ENCODE assay signal across 22 cellular contexts in the genomic region with DNA sequence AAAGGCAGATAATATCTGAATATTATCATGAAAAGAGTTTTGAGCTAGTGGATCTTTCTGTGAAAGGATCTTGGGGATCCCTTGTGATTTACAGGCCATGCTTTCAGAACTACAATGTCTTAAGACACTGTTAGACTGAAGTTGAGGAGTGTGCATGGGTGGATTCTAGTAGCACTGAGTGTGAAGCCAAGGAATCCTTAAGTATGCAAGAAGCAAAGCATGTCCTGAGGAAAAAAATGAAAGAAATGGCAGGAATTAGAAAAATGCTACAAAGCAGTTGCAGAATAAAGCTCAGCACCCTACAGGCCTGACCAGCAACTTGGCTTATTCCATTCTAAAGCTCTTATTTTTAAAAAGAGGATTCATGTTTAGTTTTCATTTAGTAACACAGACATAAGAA. TPM values are rescaled to one million over a fixed set of nuclear protein-coding genes. Genes with fewer than 3 reads are reported as not detected.
DNase-seq lines count a peak whose midpoint lies in the region; ATAC-seq, FAIRE-seq and TF ChIP-seq lines count a peak whose summit lies in the region.
"Had no signal": no experiment of that assay in that cellular context is flagged by ENCODE, and none has a peak within 500 bp of the region (broad histone marks: within the 10 kb centered on the region; RNA-seq: fewer than 3 reads in every experiment).

No MANE protein-coding gene starts in this region.

- TF ChIP-seq POLR2A in A549 (IDR thresholded peaks at IDR 0.05; ENCODE audit: low read length) (no peak), IMR-90 (IDR thresholded peaks at IDR 0.05; ENCODE audit: low read depth, low read length) (no peak)

- peak overlapping the region; percentile 93 for H2BK120ac ChIP-seq in IMR-90 (ENCODE audit: low read depth, low read length)

- H3K14ac ChIP-seq in IMR-90 (replicated peaks; ENCODE audit: low read depth, low read length): peak overlapping the region; percentile 78; the same call in 1 of the 2 replicates

- peak overlapping the region; percentile 92 for H4K91ac ChIP-seq in IMR-90 (ENCODE audit: insufficient read depth, low read depth, low read length)

- dilution Hi-C loops in IMR-90 (cut with HindIII; ENCODE audit: low sequenced_read_pairs, unreplicated experiment): no loop called here

- H3K23ac ChIP-seq in IMR-90 (ENCODE audit: low read depth, low read length): peak overlapping the region; percentile 81; the same call in 1 of the 2 replicates

- H4K8ac ChIP-seq in IMR-90 (ENCODE audit: low read depth in 2 of 2, low read length in 2 of 2): peak overlapping the region in 1 of 2 experiments; percentile 71; a peak in 2 of 4 replicates

- peak overlapping the region; percentile 78; the same call in 1 of the 2 replicates for H3K18ac ChIP-seq in IMR-90 (ENCODE audit: low read depth, low read length)

- H4K20me1 ChIP-seq in IMR-90 (ENCODE audit: insufficient read depth, low read length): peaks cover 20% of the 10 kb centered on the region; the same call in 1 of the 2 replicates

- peak overlapping the region; percentile 80; the same call in 1 of the 2 replicates for H3K56ac ChIP-seq in IMR-90 (ENCODE audit: extremely low read depth, insufficient read depth, low read length)

- H3K27me3 Mint-ChIP-seq in nephron (ENCODE audit: low read depth): no peaks in the 10 kb centered on the region

- DNase-seq in A549 (ENCODE audit: low read depth in 1 of 2, low spot score in 1 of 2): no peak
- peak; percentile 68 for DNase-seq in IMR-90
- DNase-seq in dedifferentiated amniotic fluid mesenchymal stem cell (ENCODE audit: extremely low spot score): peak; percentile 75
- no peak for DNase-seq in HK-2 (ENCODE audit: unreplicated experiment)
- DNase-seq in NOMO-1 treated with DMSO at 0.1 percent for 48 hours (lab: John Stamatoyannopoulos, UW; ENCODE audit: unreplicated experiment): no peak
- DNase-seq: activated gamma-delta T cell, glutamatergic neuron, NCI-H1105 treated with DMSO at 0.1 percent for 48 hours, NCI-H2227 treated with DMSO at 0.1 percent for 48 hours, PC-9, psoas muscle, SW 1271 had no signal

- H2BK5ac ChIP-seq in IMR-90 (ENCODE audit: low read depth, low read length, poor library complexity, severe bottlenecking): peak overlapping the region; percentile 97

- FAIRE-seq in A549 (lab: Jason Lieb, UNC): no peak
- FAIRE-seq: GM18507, H1, K562, keratinocyte, urothelium cell line had no signal

- ATAC-seq in A549 (0 out of 6 replicates have a peak, but pooled peaks of 1 of the 2 experiments have one; percentile 30), IMR-90 (ENCODE audit: low read depth) (peak; percentile 94), HG03342 (IDR thresholded peaks at IDR 0.05; ENCODE audit: unreplicated experiment) (no peak), esophagus mucosa (no peak)
- ATAC-seq: K562, psoas muscle, WTC11 had no signal

- H3K36me3 Mint-ChIP-seq in nephron (ENCODE audit: low read depth): peaks cover 14% of the 10 kb centered on the region

- H2AK5ac ChIP-seq in IMR-90 (ENCODE audit: low read depth, low read length): peak overlapping the region; percentile 57; the same call in 1 of the 2 replicates

- POLR2A ChIA-PET in A549 (lab: Yijun Ruan, JAX) (interaction anchor here (1.4 kb wide), 1 partner anchor 11 kb away, joined by 7 read pairs; no protein-coding TSS in a partner anchor), IMR-90 (lab: Charles Lee; ENCODE audit: unreplicated experiment) (interaction anchor here (0.6 to 1.0 kb wide), 2 partner anchors 11 to 80 kb away, joined by 3 read pairs; no protein-coding TSS in a partner anchor)

- TF ChIP-seq EP300 in A549 (IDR thresholded peaks at IDR 0.05): no peak

- CTCF ChIA-PET in A549 (lab: Yijun Ruan, JAX) (interaction anchor here (0.6 to 2.3 kb wide), 4 partner anchors 10 to 843 kb away, joined by 3 to 8 read pairs (median 4); no protein-coding TSS in a partner anchor), IMR-90 (lab: Yijun Ruan, JAX) (interaction anchor here (0.6 to 1.4 kb wide), 6 partner anchors 11 to 97 kb away, joined by 3 to 4 read pairs (median 4); partner anchors contain the start of gene MR1)

- no peaks in the 10 kb centered on the region for H3K27me3 ChIP-seq in IMR-90 (ENCODE audit: control insufficient read depth, insufficient read depth, low read length)

- H3K27ac Mint-ChIP-seq in nephron: peak overlapping the region; percentile 24 to 55 (median 29)

- no TSS peak for BruUV-seq in IMR-90 (replicated peaks; lab: Mats Ljungman, UMichigan)

- H3K27ac ChIP-seq in A549: no peak overlapping the region
- H3K27ac ChIP-seq in IMR-90 (ENCODE audit: insufficient read depth, low read length): peak overlapping the region; percentile 70
- H3K27ac ChIP-seq: 22Rv1, PC-9, psoas muscle had no signal

- no peak overlapping the region for H2AFZ ChIP-seq in IMR-90 (replicated peaks; ENCODE audit: low read length, poor library complexity)
- H2AFZ ChIP-seq: PC-9 had no signal

- no peaks in the 10 kb centered on the region for H3K36me3 ChIP-seq in IMR-90 (ENCODE audit: control insufficient read depth, insufficient read depth, low read length)

- TF ChIP-seq CTCF in A549 (IDR thresholded peaks at IDR 0.05): no peak
- no peak for TF ChIP-seq CTCF in IMR-90 (conservative IDR thresholded peaks at IDR 0.05; ENCODE audit: low read depth, low read length)
- TF ChIP-seq CTCF in nephron (IDR thresholded peaks at IDR 0.05; ENCODE audit: unreplicated experiment in 3 of 3): no peak

- H4K5ac ChIP-seq in IMR-90 (ENCODE audit: low read depth, low read length): peak overlapping the region; percentile 46; the same call in 1 of the 2 replicates

- H3K79me1 ChIP-seq in IMR-90 (ENCODE audit: low read depth in 1 of 2, low read length in 2 of 2): peaks cover 26 to 80% of the 10 kb centered on the region in 2 experiments

- no peaks in the 10 kb centered on the region for H3K9me3 Mint-ChIP-seq in nephron
- H3K9me3 Mint-ChIP-seq: WTC11 had no signal

- peak overlapping the region; percentile 96 for H3K4ac ChIP-seq in IMR-90 (ENCODE audit: low read depth, low read length)

- H3K4me1 Mint-ChIP-seq in nephron: peaks cover 13% of the 10 kb centered on the region

- H3K9me3 ChIP-seq in A549 (no peaks in the 10 kb centered on the region), IMR-90 (ENCODE audit: control insufficient read depth, insufficient read depth, low read length) (no peaks in the 10 kb centered on the region)
- H3K9me3 ChIP-seq: psoas muscle had no signal

- H2BK20ac ChIP-seq in IMR-90 (ENCODE audit: low read depth, low read length): peak overlapping the region; percentile 86

- H3K9me1 ChIP-seq in IMR-90 (ENCODE audit: insufficient read depth, low read length): peaks cover 19% of the 10 kb centered on the region

- in situ Hi-C loops in IMR-90 (cut with MboI; ENCODE audit: low sequenced_read_pairs): no loop called here

- H3K4me3 ChIP-seq in A549 (no peak overlapping the region), IMR-90 (ENCODE audit: insufficient read depth, low read depth, low read length) (no peak overlapping the region)
- H3K4me3 ChIP-seq: K562, PC-9, psoas muscle had no signal

- intact Hi-C loops in IMR-90 (cut with micrococcal nuclease): loop anchor here (1.0 kb wide), 2 partner anchors 11 to 79 kb away; no protein-coding TSS in a partner anchor

- H2AK9ac ChIP-seq in IMR-90 (replicated peaks; ENCODE audit: low read depth, low read length, poor library complexity): no peak overlapping the region

- peak overlapping the region; percentile 20; the same call in 1 of the 3 replicates for H3K4me2 ChIP-seq in A549
- H3K4me2 ChIP-seq in IMR-90 (ENCODE audit: low read depth, low read length): peak overlapping the region; percentile 72; the same call in 1 of the 2 replicates
- H3K4me2 ChIP-seq: PC-9 had no signal

- H3K4me1 ChIP-seq in A549: peaks cover 11% of the 10 kb centered on the region
- H3K4me1 ChIP-seq in IMR-90 (ENCODE audit: control insufficient read depth, insufficient read depth, low read length): peaks cover 15% of the 10 kb centered on the region

- peak overlapping the region; percentile 47; the same call in 1 of the 2 replicates for H3K9ac ChIP-seq in IMR-90 (ENCODE audit: low read depth, low read length)

- peak overlapping the region; percentile 91; the same call in 1 of the 3 replicates for H2BK15ac ChIP-seq in IMR-90 (ENCODE audit: low read depth, low read length)

- no peak overlapping the region for H3K4me3 Mint-ChIP-seq in nephron
- H3K4me3 Mint-ChIP-seq: WTC11 had no signal

- TF ChIP-seq RAD21 in A549 (conservative IDR thresholded peaks at IDR 0.05 in 1 of 2, IDR thresholded peaks at IDR 0.05 in 1 of 2) (no peak), IMR-90 (IDR thresholded peaks at IDR 0.05; ENCODE audit: low read length) (no peak)

TF ChIP-seq in A549, 52 proteins besides CTCF, POLR2A, EP300 and RAD21 (continues in another document):
- no peak for TF ChIP-seq HOXB5 (CRISPR knock-in tag; IDR thresholded peaks at IDR 0.05)

TF ChIP-seq in IMR-90, 13 proteins besides CTCF, POLR2A, EP300 and RAD21:
- TF ChIP-seq RFX5 (IDR thresholded peaks at IDR 0.05; ENCODE audit: low read depth, low read length) (no peak), MXI1 (IDR thresholded peaks at IDR 0.05; ENCODE audit: borderline replicate concordance, low read depth, low read length) (peak; percentile 45; the same call in 1 of the 2 replicates)
TF ChIP-seq in IMR-90: peak in this region for 1.

RNA-seq across cellular contexts. Expression of gene STX6, which starts 11.9 kb away (rescaled TPM):
- polyA plus RNA-seq in A549 (2011; rRNA removed) (17.7 and 19.2 TPM in 2 replicates), A549 (2017; fragmentation: RNase III; extraction: RNeasy Plus Mini Kit Qiagen cat#74134 plus additional on column Dnase treatment) (18.2 to 21.5 TPM (median 20.6 TPM) in 3 replicates), IMR-90 (2012; rRNA removed) (14.5 and 16.0 TPM in 2 replicates)
- 7.5 and 9.0 TPM in 2 replicates for polyA plus RNA-seq in A549 (2012; cell fraction: cytosol; rRNA removed)
- 6.0 and 8.0 TPM in 2 replicates for polyA plus RNA-seq in A549 (2012; cell fraction: nucleus; rRNA removed)
- polyA minus RNA-seq in A549 (2011; rRNA and poly(A)+ RNA removed): 21.6 and 23.4 TPM in 2 replicates
- total RNA-seq in IMR-90 (2012; rRNA removed) (31.4 and 38.0 TPM in 2 replicates), esophagus mucosa (26.3 TPM)
- 8.8 and 10.4 TPM in 2 replicates for polyA plus RNA-seq in IMR-90 (2012; cell fraction: cytosol; rRNA removed)
- 7.2 and 15.5 TPM in 2 replicates for polyA plus RNA-seq in IMR-90 (2012; cell fraction: nucleus; rRNA removed; ENCODE audit: low replicate concordance)

RNA-seq across cellular contexts. Expression of gene MR1, which starts 23.0 kb away (rescaled TPM):
- 17.2 and 20.8 TPM in 2 replicates for polyA plus RNA-seq in A549 (2011; rRNA removed)
- 2.8 and 3.7 TPM in 2 replicates for polyA plus RNA-seq in A549 (2012; cell fraction: cytosol; rRNA removed)
- polyA plus RNA-seq in A549 (2012; cell fraction: nucleus; rRNA removed): 2.5 and 2.8 TPM in 2 replicates
- polyA plus RNA-seq in A549 (2017; fragmentation: RNase III; extraction: RNeasy Plus Mini Kit Qiagen cat#74134 plus additional on column Dnase treatment): 8.3 to 10.7 TPM (median 9.1 TPM) in 3 replicates
- 17.2 and 21.9 TPM in 2 replicates for polyA minus RNA-seq in A549 (2011; rRNA and poly(A)+ RNA removed)
- total RNA-seq in IMR-90 (2012; rRNA removed): 5.0 and 6.1 TPM in 2 replicates
- polyA plus RNA-seq in IMR-90 (2012; rRNA removed): 5.0 and 6.0 TPM in 2 replicates
- polyA plus RNA-seq in IMR-90 (2012; cell fraction: cytosol; rRNA removed): 2.1 and 3.4 TPM in 2 replicates
- polyA plus RNA-seq in IMR-90 (2012; cell fraction: nucleus; rRNA removed; ENCODE audit: low replicate concordance): 1.8 and 4.0 TPM in 2 replicates
- total RNA-seq in esophagus mucosa: 16.3 TPM
- total RNA-seq: H1 had no signal

Comparison
In these comparisons a context has a peak if more than half of its experiments do, and no peak if none do; other contexts are left out.
1. DNase-seq: peak in IMR-90 (single experiment) and dedifferentiated amniotic fluid mesenchymal stem cell (single experiment); none in A549 (0 of 2), HK-2 (single experiment) and NOMO-1 treated with DMSO at 0.1 percent for 48 hours (single experiment).